In genomic region chr1:153119491-153119971, GRCh38 we compare ENCODE assay signal across 1 cellular context.
TF ChIP-seq lines count a peak whose summit lies in the region.

No MANE protein-coding gene starts in this region.

TF ChIP-seq in H1, 55 proteins besides CTCF, POLR2A, EP300 and RAD21:
- TF ChIP-seq JUND (IDR thresholded peaks at IDR 0.05; ENCODE audit: low read length) (no peak), POU5F1 (IDR thresholded peaks at IDR 0.05; ENCODE audit: low read depth, low read length) (no peak), ASH2L (IDR thresholded peaks at IDR 0.05; ENCODE audit: low read length) (no peak), TAF1 (IDR thresholded peaks at IDR 0.05; ENCODE audit: low read depth, low read length) (no peak), MAX (IDR thresholded peaks at IDR 0.05) (no peak), ZNF274 (IDR thresholded peaks at IDR 0.05; ENCODE audit: borderline replicate concordance, extremely low read depth, low read length) (no peak), SP1 (IDR thresholded peaks at IDR 0.05; ENCODE audit: low read depth, low read length) (no peak), FOSL1 (IDR thresholded peaks at IDR 0.05; ENCODE audit: insufficient read depth, low read depth, low read length) (no peak), EGR1 (IDR thresholded peaks at IDR 0.05; ENCODE audit: borderline replicate concordance, low read depth, low read length) (no peak), NANOG (IDR thresholded peaks at IDR 0.05; ENCODE audit: insufficient read depth, low read depth, low read length, poor library complexity, severe bottlenecking) (no peak), CHD1 (IDR thresholded peaks at IDR 0.05; ENCODE audit: low read depth, low read length) (no peak), CHD7 (IDR thresholded peaks at IDR 0.05; ENCODE audit: insufficient replicate concordance, low read length) (no peak), KDM5A (IDR thresholded peaks at IDR 0.05; ENCODE audit: low read length) (no peak), RNF2 (IDR thresholded peaks at IDR 0.05; ENCODE audit: borderline replicate concordance, low read depth, low read length, missing control alignments, poor library complexity, severe bottlenecking) (no peak), GABPA (IDR thresholded peaks at IDR 0.05; ENCODE audit: borderline replicate concordance, insufficient read depth, low read length) (no peak), EZH2 (IDR thresholded peaks at IDR 0.05; ENCODE audit: low read depth, low read length, severe bottlenecking) (no peak), RXRA (IDR thresholded peaks at IDR 0.05; ENCODE audit: insufficient read depth, low read depth, low read length) (no peak), KDM4A (IDR thresholded peaks at IDR 0.05; ENCODE audit: low read depth, low read length, severe bottlenecking) (no peak)
